26 cellular contexts compared by ENCODE assay signal in genomic region chr20:41344938-41345728, GRCh38. TPM values are rescaled to one million over a fixed set of nuclear protein-coding genes. Genes with fewer than 3 reads are reported as not detected.
DNase-seq lines count a peak whose midpoint lies in the region; ATAC-seq, FAIRE-seq and TF ChIP-seq lines count a peak whose summit lies in the region.
"Had no signal": no experiment of that assay in that cellular context is flagged by ENCODE, and none has a peak within 500 bp of the region (broad histone marks: within the 10 kb centered on the region; RNA-seq: fewer than 3 reads in every experiment).

No MANE protein-coding gene starts in this region.

- CTCF ChIA-PET in K562 (lab: Yijun Ruan, JAX; ENCODE audit: low intra/inter-chr PET ratio), result no interaction called here

- H3K36me3 Mint-ChIP-seq in activated naive CD8-positive, alpha-beta T cell treated with anti-CD3 and anti-CD28 coated beads for 36 hours, result no peaks in the 10 kb centered on the region
- H3K36me3 Mint-ChIP-seq: memory B cell; stimulated activated naive B cell treated with anti-CD40 and anti-IgM and Interleukin-4, amounts not matched to agents 10 μg/mL and 1 μg/mL and 100 μg/mL, for 72 hours had no signal

- no peak for TF ChIP-seq POLR2A in K562 (conservative IDR thresholded peaks at IDR 0.05)

- 0 out of 3 replicates have a peak, but pooled peaks cover 2% of the 10 kb centered on the region for H3K36me3 ChIP-seq in K562 (ENCODE audit: control insufficient read depth, insufficient read depth, low read length)
- H3K36me3 ChIP-seq: BE2C had no signal

- H2AFZ ChIP-seq in K562 (ENCODE audit: low read depth, low read length), result no peak overlapping the region
- H2AFZ ChIP-seq: parathyroid adenoma had no signal

- TF ChIP-seq RAD21 in K562 (CRISPR knock-in tag; conservative IDR thresholded peaks at IDR 0.05 in 1 of 2, IDR thresholded peaks at IDR 0.05 in 1 of 2), result no peak

- no peaks in the 10 kb centered on the region for H3K9me3 ChIP-seq in K562 (replicated peaks; ENCODE audit: control insufficient read depth, insufficient read depth, low read depth, low read length)
- H3K9me3 ChIP-seq: BE2C, right atrium auricular region had no signal

- no peak overlapping the region for H3K9ac ChIP-seq in K562 (ENCODE audit: insufficient read depth in 1 of 2, low read depth in 2 of 2, low read length in 2 of 2)
- H3K9ac ChIP-seq: parathyroid adenoma had no signal

- H3K79me2 ChIP-seq in K562 (ENCODE audit: control insufficient read depth, insufficient read depth, low read length), result peaks cover 8% of the 10 kb centered on the region; the same call in 2 of the 3 replicates
- H3K79me2 ChIP-seq: parathyroid adenoma had no signal

- peak; percentile 17 for DNase-seq in COLO668 (lab: John Stamatoyannopoulos, UW; ENCODE audit: unreplicated experiment)
- DNase-seq in HT1080 (ENCODE audit: low read depth), result peak; percentile 39
- no peak for DNase-seq in K562 (ENCODE audit: extremely low read depth in 1 of 4, low spot score in 3 of 4)
- DNase-seq in kidney tubule cell (ENCODE audit: low spot score), result peak; percentile 38
- no peak for DNase-seq in NOMO-1 treated with DMSO at 0.1 percent for 48 hours (lab: John Stamatoyannopoulos, UW; ENCODE audit: unreplicated experiment)
- no peak for DNase-seq in activated naive CD8-positive, alpha-beta T cell treated with anti-CD3 and anti-CD28 coated beads for 36 hours
- DNase-seq in iPS-NIHi11 (ENCODE audit: low spot score), result no peak
- DNase-seq: ACHN; activated CD4-positive, alpha-beta T cell treated with anti-CD3 and anti-CD28 coated beads, Interleukin-2, amount 10 ng/mL, durations not matched to agents 7 days and 5 days; activated naive CD4-positive, alpha-beta T cell treated with Interleukin-2 at 50 U/mL for 16 hours; activated T-cell treated with anti-CD3 and anti-CD28 coated beads, Interleukin-2, amount 50 U/mL, for 48 hours; amniotic stem cell; BE2C; COR-L47; HFFc6; NCI-H1092 treated with DMSO at 0.1 percent for 48 hours; NCI-H187; NCI-H526; stimulated activated naive B cell treated with anti-CD40 and anti-IgM and Interleukin-4, amounts not matched to agents 10 μg/mL and 1 μg/mL and 100 μg/mL, for 72 hours had no signal

- no peak for TF ChIP-seq EP300 in K562 (IDR thresholded peaks at IDR 0.05; ENCODE audit: low read length)

- no peak for FAIRE-seq in K562 (lab: Jason Lieb, UNC)

- POLR2A ChIA-PET in K562 (lab: Yijun Ruan, JAX), result no interaction called here

- no peaks in the 10 kb centered on the region for H3K9me1 ChIP-seq in K562 (ENCODE audit: control insufficient read depth, insufficient read depth, low read length)

- ATAC-seq in K562, result no peak
- no peak for ATAC-seq in HG03520 (IDR thresholded peaks at IDR 0.05; ENCODE audit: unreplicated experiment)
- ATAC-seq: stimulated activated naive B cell treated with anti-CD40 and anti-IgM and Interleukin-4, amounts not matched to agents 10 μg/mL and 1 μg/mL and 100 μg/mL, for 72 hours had no signal

- no peaks in the 10 kb centered on the region for H3K27me3 Mint-ChIP-seq in activated naive CD8-positive, alpha-beta T cell treated with anti-CD3 and anti-CD28 coated beads for 36 hours
- H3K27me3 Mint-ChIP-seq: activated CD4-positive, alpha-beta T cell treated with anti-CD3 and anti-CD28 coated beads, Interleukin-2, amount 10 ng/mL, durations not matched to agents 7 days and 5 days; memory B cell had no signal

- no peaks in the 10 kb centered on the region; the same call in 1 of the 2 replicates for H4K20me1 ChIP-seq in K562 (replicated peaks; ENCODE audit: control insufficient read depth, insufficient read depth, low read length)

- no peak overlapping the region for H3K27ac Mint-ChIP-seq in activated naive CD8-positive, alpha-beta T cell treated with anti-CD3 and anti-CD28 coated beads for 36 hours
- H3K27ac Mint-ChIP-seq: activated CD4-positive, alpha-beta T cell treated with anti-CD3 and anti-CD28 coated beads, Interleukin-2, amount 10 ng/mL, durations not matched to agents 7 days and 5 days; HFFc6; memory B cell; stimulated activated naive B cell treated with anti-CD40 and anti-IgM and Interleukin-4, amounts not matched to agents 10 μg/mL and 1 μg/mL and 100 μg/mL, for 72 hours had no signal

- no peak overlapping the region for H3K4me3 ChIP-seq in K562
- H3K4me3 ChIP-seq: right atrium auricular region had no signal

- BruUV-seq in K562 (replicated peaks; lab: Mats Ljungman, UMichigan), result no TSS peak

- H3K4me2 ChIP-seq in K562 (ENCODE audit: insufficient read depth, low read length), result no peak overlapping the region

- intact Hi-C loops in K562 (cut with micrococcal nuclease), result loop anchor here (5.0 to 10.0 kb wide), 3 partner anchors 270 to 392 kb away; partner anchors contain the start of gene CHD6

- H3K4me3 Mint-ChIP-seq in activated naive CD8-positive, alpha-beta T cell treated with anti-CD3 and anti-CD28 coated beads for 36 hours, result no peak overlapping the region
- H3K4me3 Mint-ChIP-seq: activated CD4-positive, alpha-beta T cell treated with anti-CD3 and anti-CD28 coated beads, Interleukin-2, amount 10 ng/mL, durations not matched to agents 7 days and 5 days; HFFc6; memory B cell; neural crest cell; stimulated activated naive B cell treated with anti-CD40 and anti-IgM and Interleukin-4, amounts not matched to agents 10 μg/mL and 1 μg/mL and 100 μg/mL, for 72 hours had no signal

- no peak for TF ChIP-seq CTCF in K562 (IDR thresholded peaks at IDR 0.05 in 2 of 3, conservative IDR thresholded peaks at IDR 0.05 in 1 of 3; ENCODE audit: insufficient read depth in 2 of 3, low read depth in 1 of 3, low read length in 3 of 3)

- WGBS in K562 (ENCODE audit: insufficient coverage, low coverage, missing lambda C conversion rate), result 65% methylated on average over 10 of the region's 11 CpGs

- no peak overlapping the region for H3K27ac ChIP-seq in K562 (ENCODE audit: extremely low read depth, low read depth, low read length)
- H3K27ac ChIP-seq: epithelial cell of prostate, parathyroid adenoma, right atrium auricular region had no signal

- no peaks in the 10 kb centered on the region for H3K9me3 Mint-ChIP-seq in activated naive CD8-positive, alpha-beta T cell treated with anti-CD3 and anti-CD28 coated beads for 36 hours
- H3K9me3 Mint-ChIP-seq: activated CD4-positive, alpha-beta T cell treated with anti-CD3 and anti-CD28 coated beads, Interleukin-2, amount 10 ng/mL, durations not matched to agents 7 days and 5 days; HFFc6; memory B cell; neural crest cell; stimulated activated naive B cell treated with anti-CD40 and anti-IgM and Interleukin-4, amounts not matched to agents 10 μg/mL and 1 μg/mL and 100 μg/mL, for 72 hours had no signal

- H3K4me1 ChIP-seq in K562 (replicated peaks in 1 of 2; ENCODE audit: control insufficient read depth in 2 of 2, insufficient read depth in 2 of 2, low read length in 2 of 2), result peaks cover 5 to 27% of the 10 kb centered on the region in 2 experiments; a peak in 4 of 5 replicates
- H3K4me1 ChIP-seq: BE2C had no signal

- H3K4me1 Mint-ChIP-seq in activated naive CD8-positive, alpha-beta T cell treated with anti-CD3 and anti-CD28 coated beads for 36 hours, result peaks cover 5% of the 10 kb centered on the region

- in situ Hi-C loops in K562 (cut with MboI), result loop anchor here (5.0 kb wide), 2 partner anchors 168 to 373 kb away; no protein-coding TSS in a partner anchor

- H3K27me3 ChIP-seq in K562 (ENCODE audit: control insufficient read depth in 2 of 2, insufficient read depth in 2 of 2, low read length in 2 of 2), result no peaks in the 10 kb centered on the region
- H3K27me3 ChIP-seq: BE2C, right atrium auricular region had no signal

RNA-seq across cellular contexts. Expression of gene LPIN3, which starts 4.5 kb away (rescaled TPM):
- total RNA-seq in HT1080 (2014; rRNA removed; shearing (Covaris generic)), result 0.07 and 0.31 TPM in 2 replicates
- polyA plus RNA-seq in HT1080 (2015; cell fraction: cytosol; rRNA removed), result 0.03 and 0.07 TPM in 2 replicates
- 3.4 and 5.6 TPM in 2 replicates for polyA plus RNA-seq in HT1080 (2015; cell fraction: nucleus; rRNA removed)
- total RNA-seq in K562 (2011; cell fraction: chromatin; rRNA removed; ENCODE audit: low replicate concordance), result 32.2 and 89.1 TPM in 2 replicates
- 46.2 and 48.0 TPM in 2 replicates for total RNA-seq in K562 (2011; cell fraction: nucleolus; rRNA removed)
- total RNA-seq in K562 (2011; cell fraction: nucleoplasm; rRNA removed), result 28.4 and 33.2 TPM in 2 replicates
- total RNA-seq in K562 (2014; rRNA removed) (6.0 and 8.8 TPM in 2 replicates), K562 (2014; rRNA removed; fragmentation: Illumina TruSeq; extraction: Trizol) (2.3 and 2.4 TPM in 2 replicates), K562 (2015; rRNA removed; fragmentation: Illumina TruSeq; extraction: Trizol) (4.6 and 5.9 TPM in 2 replicates), K562 (2021) (6.9 and 7.9 TPM in 2 replicates)
- polyA plus RNA-seq in K562 (2011; rRNA removed) (5.8 and 11.5 TPM in 2 replicates), K562 (2014; fragmentation: Illumina TruSeq; extraction: Trizol) (7.9 and 9.1 TPM in 2 replicates), K562 (2014; fragmentation: Nextera tagmentation; extraction: Ambion mirVana) (1 to 10 TPM; 2.2 to 5.0 TPM), K562 (2014; rRNA removed) (10.4 and 12.0 TPM in 2 replicates)
- 3.8 and 4.3 TPM in 2 replicates for polyA plus RNA-seq in K562 (2011; cell fraction: cytosol; rRNA removed)
- 83.5 and 84.6 TPM in 2 replicates for polyA plus RNA-seq in K562 (2011; cell fraction: nucleus; rRNA removed)
- polyA plus RNA-seq in K562 (2012), result 6.9 and 15.9 TPM in 2 replicates
- 1.7 and 3.8 TPM in 2 replicates for polyA minus RNA-seq in K562 (2011; rRNA and poly(A)+ RNA removed)
- 1.1 and 4.9 TPM in 2 replicates for polyA minus RNA-seq in K562 (2011; cell fraction: cytosol; rRNA and poly(A)+ RNA removed)
- polyA minus RNA-seq in K562 (2011; cell fraction: nucleus; rRNA and poly(A)+ RNA removed), result 11.7 and 13.7 TPM in 2 replicates
- 1 to 10 TPM; 1.4 to 1.8 TPM for total RNA-seq in activated naive CD8-positive, alpha-beta T cell treated with anti-CD3 and anti-CD28 coated beads for 36 hours

RNA-seq across cellular contexts. Expression of gene EMILIN3, which starts 21.5 kb away (rescaled TPM):
- total RNA-seq in HT1080 (2014; rRNA removed; shearing (Covaris generic)), result not detected in 2 replicates
- not detected in 2 replicates for polyA plus RNA-seq in HT1080 (2015; cell fraction: cytosol; rRNA removed)
- not detected in 2 replicates for polyA plus RNA-seq in HT1080 (2015; cell fraction: nucleus; rRNA removed)
- total RNA-seq in K562 (2011; cell fraction: chromatin; rRNA removed; ENCODE audit: low replicate concordance), result not detected in 2 replicates
- total RNA-seq in K562 (2011; cell fraction: nucleolus; rRNA removed), result not detected in 2 replicates
- total RNA-seq in K562 (2011; cell fraction: nucleoplasm; rRNA removed), result not detected in 2 replicates
- not detected in 2 replicates for total RNA-seq in K562 (2014; rRNA removed)
- not detected in 2 replicates for total RNA-seq in K562 (2014; rRNA removed; fragmentation: Illumina TruSeq; extraction: Trizol)
- not detected in 2 replicates for total RNA-seq in K562 (2015; rRNA removed; fragmentation: Illumina TruSeq; extraction: Trizol)
- total RNA-seq in K562 (2021), result not detected in 2 replicates
- not detected in 2 replicates for polyA plus RNA-seq in K562 (2011; rRNA removed)
- not detected in 2 replicates for polyA plus RNA-seq in K562 (2011; cell fraction: cytosol; rRNA removed)
- not detected in 2 replicates for polyA plus RNA-seq in K562 (2011; cell fraction: nucleus; rRNA removed)
- polyA plus RNA-seq in K562 (2012), result 0.03 and 0.14 TPM in 2 replicates
- not detected in 2 replicates for polyA plus RNA-seq in K562 (2014; fragmentation: Illumina TruSeq; extraction: Trizol)
- polyA plus RNA-seq in K562 (2014; fragmentation: Nextera tagmentation; extraction: Ambion mirVana), result under 1 TPM in 1 of 2 experiments, not detected in 1; 0.07 TPM
- polyA plus RNA-seq in K562 (2014; rRNA removed), result 0.01 TPM in 1 of 2 replicates, not detected in the other
- polyA minus RNA-seq in K562 (2011; rRNA and poly(A)+ RNA removed), result not detected in 2 replicates
- polyA minus RNA-seq in K562 (2011; cell fraction: cytosol; rRNA and poly(A)+ RNA removed), result not detected in 2 replicates
- polyA minus RNA-seq in K562 (2011; cell fraction: nucleus; rRNA and poly(A)+ RNA removed), result not detected in 2 replicates
- total RNA-seq in activated naive CD8-positive, alpha-beta T cell treated with anti-CD3 and anti-CD28 coated beads for 36 hours, result not detected
- total RNA-seq: activated CD4-positive, alpha-beta T cell treated with anti-CD3 and anti-CD28 coated beads, Interleukin-2, amount 10 ng/mL, durations not matched to agents 7 days and 5 days; fibroblast of villous mesenchyme; HFFc6 had no signal

RNA-seq across cellular contexts. Expression of gene ZHX3, which starts 27.6 kb away (rescaled TPM):
- total RNA-seq in HT1080 (2014; rRNA removed; shearing (Covaris generic)), result 13.5 and 22.0 TPM in 2 replicates
- polyA plus RNA-seq in HT1080 (2015; cell fraction: cytosol; rRNA removed), result 15.6 and 16.2 TPM in 2 replicates
- 15.8 and 24.3 TPM in 2 replicates for polyA plus RNA-seq in HT1080 (2015; cell fraction: nucleus; rRNA removed)
- total RNA-seq in K562 (2011; cell fraction: chromatin; rRNA removed; ENCODE audit: low replicate concordance), result 11.4 and 16.1 TPM in 2 replicates
- 5.2 and 6.6 TPM in 2 replicates for total RNA-seq in K562 (2011; cell fraction: nucleolus; rRNA removed)
- 9.6 and 10.9 TPM in 2 replicates for total RNA-seq in K562 (2011; cell fraction: nucleoplasm; rRNA removed)
- total RNA-seq in K562 (2014; rRNA removed) (3.7 and 6.0 TPM in 2 replicates), K562 (2014; rRNA removed; fragmentation: Illumina TruSeq; extraction: Trizol) (6.9 and 7.1 TPM in 2 replicates), K562 (2015; rRNA removed; fragmentation: Illumina TruSeq; extraction: Trizol) (5.5 and 6.1 TPM in 2 replicates), K562 (2021) (14.6 and 14.8 TPM in 2 replicates)
- polyA plus RNA-seq in K562 (2011; rRNA removed) (4.9 and 5.7 TPM in 2 replicates), K562 (2014; fragmentation: Illumina TruSeq; extraction: Trizol) (7.4 and 7.9 TPM in 2 replicates), K562 (2014; fragmentation: Nextera tagmentation; extraction: Ambion mirVana) (1 to 10 TPM in 1 of 2 experiments, under 1 TPM in 1; 0.80 to 1.4 TPM), K562 (2014; rRNA removed) (3.5 and 4.6 TPM in 2 replicates)
- polyA plus RNA-seq in K562 (2011; cell fraction: cytosol; rRNA removed), result 4.1 and 4.4 TPM in 2 replicates
- polyA plus RNA-seq in K562 (2011; cell fraction: nucleus; rRNA removed), result 5.9 and 6.0 TPM in 2 replicates
- 4.7 and 4.8 TPM in 2 replicates for polyA plus RNA-seq in K562 (2012)
- polyA minus RNA-seq in K562 (2011; rRNA and poly(A)+ RNA removed), result 9.0 and 10.6 TPM in 2 replicates
- polyA minus RNA-seq in K562 (2011; cell fraction: cytosol; rRNA and poly(A)+ RNA removed), result 4.0 and 5.6 TPM in 2 replicates
- polyA minus RNA-seq in K562 (2011; cell fraction: nucleus; rRNA and poly(A)+ RNA removed), result 4.0 and 6.7 TPM in 2 replicates
- 10 to 100 TPM; 15.5 to 17.6 TPM for total RNA-seq in activated naive CD8-positive, alpha-beta T cell treated with anti-CD3 and anti-CD28 coated beads for 36 hours

Comparison
In these comparisons a context has a peak if more than half of its experiments do, and no peak if none do; other contexts are left out.
1. DNase-seq: peak in COLO668 (single experiment), HT1080 (single experiment) and kidney tubule cell (single experiment); none in K562 (0 of 4), NOMO-1 treated with DMSO at 0.1 percent for 48 hours (single experiment), activated naive CD8-positive, alpha-beta T cell treated with anti-CD3 and anti-CD28 coated beads for 36 hours (single experiment) and iPS-NIHi11 (single experiment).